Comparison of ENCODE assay signal across 19 cellular contexts in the genomic region with DNA sequence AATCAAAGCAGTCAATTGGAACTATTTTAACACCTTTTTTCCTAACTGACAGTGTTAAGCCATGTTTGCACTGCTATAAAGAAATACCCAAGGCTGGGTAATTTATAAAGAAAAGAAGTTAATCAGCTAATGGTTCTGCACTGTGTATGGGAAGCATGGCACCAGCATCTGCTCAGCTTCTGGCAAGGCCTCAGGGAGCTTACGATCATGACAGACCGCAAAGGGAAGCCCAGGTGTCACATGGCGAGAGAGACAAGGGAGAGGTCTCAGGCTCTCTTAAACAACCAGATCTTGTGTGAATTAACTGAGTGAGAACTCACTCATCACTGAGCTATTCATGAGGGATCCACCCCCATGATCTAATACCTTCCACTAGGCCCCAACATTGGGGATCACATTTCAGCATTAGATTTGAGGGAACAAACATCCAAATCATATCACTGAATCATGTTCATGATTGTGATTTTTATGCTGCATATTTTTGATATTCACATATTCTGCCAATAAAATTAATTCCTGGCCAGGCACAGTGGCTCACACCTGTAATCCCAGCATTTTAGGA. TPM values are rescaled to one million over a fixed set of nuclear protein-coding genes. Genes with fewer than 3 reads are reported as not detected.
DNase-seq lines count a peak whose midpoint lies in the region; ATAC-seq and TF ChIP-seq lines count a peak whose summit lies in the region.
"Had no signal": no experiment of that assay in that cellular context is flagged by ENCODE, and none has a peak within 500 bp of the region (broad histone marks: within the 10 kb centered on the region; RNA-seq: fewer than 3 reads in every experiment).

No MANE protein-coding gene starts in this region.

- H3K4me2 ChIP-seq in mammary epithelial cell (ENCODE audit: insufficient read depth, low read depth, low read length) = no peak overlapping the region

- no peak overlapping the region for H3K4me3 ChIP-seq in mammary epithelial cell (replicated peaks in 1 of 3; ENCODE audit: insufficient read depth in 1 of 3, low read depth in 2 of 3, low read length in 3 of 3)
- H3K4me3 ChIP-seq in breast epithelium = no peak overlapping the region
- H3K4me3 ChIP-seq in epithelial cell of esophagus (ENCODE audit: low read length) = no peak overlapping the region
- H3K4me3 ChIP-seq in vagina = no peak overlapping the region
- H3K4me3 ChIP-seq: SK-N-MC had no signal

- H4K20me1 ChIP-seq in mammary epithelial cell (ENCODE audit: insufficient read depth, low read length) = no peaks in the 10 kb centered on the region

- H3K9me3 ChIP-seq in mammary epithelial cell (replicated peaks; ENCODE audit: insufficient read depth, low read length) = no peaks in the 10 kb centered on the region
- H3K9me3 ChIP-seq in breast epithelium = no peaks in the 10 kb centered on the region
- H3K9me3 ChIP-seq in vagina = no peaks in the 10 kb centered on the region

- no peak overlapping the region for H3K27ac ChIP-seq in mammary epithelial cell (ENCODE audit: insufficient read depth, low read depth, low read length)
- peak overlapping the region in 1 of 2 donors; percentile 77 for H3K27ac ChIP-seq in breast epithelium
- peak overlapping the region; percentile 60 for H3K27ac ChIP-seq in vagina

- dilution Hi-C loops in mammary epithelial cell (cut with HindIII; ENCODE audit: low sequenced_read_pairs) = no loop called here

- H2AFZ ChIP-seq in mammary epithelial cell (ENCODE audit: low read depth, low read length) = no peak overlapping the region

- ATAC-seq in omental fat pad (ENCODE audit: low FRiP score) = no peak
- ATAC-seq: naive thymus-derived CD8-positive, alpha-beta T cell had no signal

- in situ Hi-C loops in mammary epithelial cell (cut with MboI; ENCODE audit: low sequenced_read_pairs in 2 of 2) = no loop called here

- peaks cover 3% of the 10 kb centered on the region for H3K4me1 ChIP-seq in mammary epithelial cell (ENCODE audit: insufficient read depth, low read length)
- H3K4me1 ChIP-seq in breast epithelium = peaks cover 0 to 6% of the 10 kb centered on the region in 2 donors
- H3K4me1 ChIP-seq in vagina = peaks cover 24% of the 10 kb centered on the region

- no peak for TF ChIP-seq CTCF in mammary epithelial cell (conservative IDR thresholded peaks at IDR 0.05 in 1 of 2, IDR thresholded peaks at IDR 0.05 in 1 of 2; ENCODE audit: extremely low read depth in 1 of 2, insufficient read depth in 1 of 2, low read depth in 1 of 2, low read length in 2 of 2)
- TF ChIP-seq CTCF in breast epithelium (IDR thresholded peaks at IDR 0.05) = no peak
- no peak for TF ChIP-seq CTCF in epithelial cell of esophagus (IDR thresholded peaks at IDR 0.05; ENCODE audit: insufficient read depth, low read depth, low read length, missing control alignments)
- no peak for TF ChIP-seq CTCF in vagina (IDR thresholded peaks at IDR 0.05)
- no peak for TF ChIP-seq CTCF in omental fat pad (IDR thresholded peaks at IDR 0.05)

- H3K27me3 ChIP-seq in mammary epithelial cell (ENCODE audit: insufficient read depth, low read length) = no peaks in the 10 kb centered on the region
- H3K27me3 ChIP-seq in breast epithelium = no peaks in the 10 kb centered on the region
- H3K27me3 ChIP-seq in vagina = no peaks in the 10 kb centered on the region

- DNase-seq in mammary epithelial cell (peak; percentile 48), breast epithelium (ENCODE audit: low spot score in 2 of 2) (no peak), epithelial cell of esophagus (ENCODE audit: low read depth) (peak; percentile 76), pons (ENCODE audit: low spot score) (peak; percentile 29), vagina (ENCODE audit: extremely low spot score in 2 of 2) (no peak), omental fat pad (ENCODE audit: low spot score) (no peak)
- DNase-seq in stimulated activated CD8-positive, alpha-beta memory T cell treated with anti-CD3 and anti-CD28 coated beads, Interleukin-4, amount 100 ng/mL, for 48 hours = no peak
- no peak for DNase-seq in effector CD4-positive, alpha-beta T cell
- DNase-seq: 8988T; activated CD4-positive, alpha-beta T cell treated with anti-CD3 and anti-CD28 coated beads, Interleukin-2, amount 10 ng/mL, durations not matched to agents 7 days and 5 days; activated naive CD8-positive, alpha-beta T cell treated with anti-CD3 and anti-CD28 coated beads for 36 hours; activated T-cell treated with anti-CD3 and anti-CD28 coated beads, Interleukin-2, amount 50 U/mL, for 24 hours; CD4-positive, CD25-positive, alpha-beta regulatory T cell; cerebellar nuclear complex; naive thymus-derived CD8-positive, alpha-beta T cell; NCI-H1694 treated with DMSO at 0.1 percent for 48 hours; NCI-H446 treated with DMSO at 0.1 percent for 48 hours; stimulated activated CD4-positive, alpha-beta T cell treated with anti-CD3 and anti-CD28 coated beads, Interleukin-2, amount 100 ng/mL, for 48 hours had no signal

- BruUV-seq in mammary epithelial cell (replicated peaks; lab: Mats Ljungman, UMichigan) = no TSS peak

- H3K36me3 ChIP-seq in mammary epithelial cell (ENCODE audit: insufficient read depth, low read length) (no peaks in the 10 kb centered on the region), breast epithelium (no peaks in the 10 kb centered on the region), vagina (no peaks in the 10 kb centered on the region)

- 100% methylated on average over 3 of the region's 3 CpGs for WGBS in mammary epithelial cell (ENCODE audit: low coverage, missing lambda C conversion rate)

- H3K9ac ChIP-seq in mammary epithelial cell (ENCODE audit: insufficient read depth, low read length) = no peak overlapping the region

- H3K79me2 ChIP-seq in mammary epithelial cell (ENCODE audit: insufficient read depth, low read length) = peaks cover 3% of the 10 kb centered on the region

- CTCF ChIA-PET in mammary epithelial cell (lab: Charles Lee; ENCODE audit: low non-redundant PET) = no interaction called here

- no peak for TF ChIP-seq POLR2A in breast epithelium (IDR thresholded peaks at IDR 0.05)
- no peak for TF ChIP-seq POLR2A in vagina (IDR thresholded peaks at IDR 0.05)

- intact Hi-C loops in mammary epithelial cell (cut with micrococcal nuclease) (no loop called here), breast epithelium (cut with DNase I; ENCODE audit: low total_unique reads) (no loop called here), vagina (cut with DNase I) (no loop called here)

RNA-seq across cellular contexts. Expression of gene USP54, which starts 5.8 kb away (rescaled TPM):
- total RNA-seq in mammary epithelial cell (10 to 100 TPM; 11.0 to 30.8 TPM), breast epithelium (100 to 1,000 TPM in 1 of 3 donors, 10 to 100 TPM in 2; 18.2 to 106 (median 57.0) TPM), vagina (27.7 TPM), omental fat pad (10 to 100 TPM in 3 of 4 donors, 1 to 10 TPM in 1; 9.2 to 28.1 (median 20.2) TPM)
- 10.0 TPM for polyA plus RNA-seq in mammary epithelial cell
- 20.9 TPM for polyA minus RNA-seq in mammary epithelial cell

RNA-seq across cellular contexts. Expression of gene MYOZ1, which starts 56.0 kb away (rescaled TPM):
- total RNA-seq in mammary epithelial cell (under 1 TPM in 1 of 2 donors, not detected in 1; 0.50 TPM), breast epithelium (1 to 10 TPM in 1 of 3 donors, under 1 TPM in 2; 0.80 to 1.2 (median 0.98) TPM), vagina (not detected), omental fat pad (1 to 10 TPM in 2 of 4 donors, under 1 TPM in 1, not detected in 1; 0.82 to 1.9 (median 1.6) TPM)
- not detected for polyA plus RNA-seq in mammary epithelial cell
- polyA minus RNA-seq in mammary epithelial cell = not detected
- total RNA-seq: activated CD4-positive, alpha-beta T cell treated with anti-CD3 and anti-CD28 coated beads, Interleukin-2, amount 10 ng/mL, durations not matched to agents 7 days and 5 days; activated naive CD8-positive, alpha-beta T cell treated with anti-CD3 and anti-CD28 coated beads for 36 hours; CD4-positive, CD25-positive, alpha-beta regulatory T cell; naive thymus-derived CD8-positive, alpha-beta T cell had no signal
- polyA plus RNA-seq: CD4-positive, CD25-positive, alpha-beta regulatory T cell; naive thymus-derived CD8-positive, alpha-beta T cell had no signal

Comparison
In these comparisons a context has a peak if more than half of its experiments do, and no peak if none do; other contexts are left out.
1. DNase-seq: peak in mammary epithelial cell (single experiment), epithelial cell of esophagus (single experiment) and pons (single experiment); none in breast epithelium (0 of 2), vagina (0 of 2), stimulated activated CD8-positive, alpha-beta memory T cell treated with anti-CD3 and anti-CD28 coated beads, Interleukin-4, amount 100 ng/mL, for 48 hours (single experiment), effector CD4-positive, alpha-beta T cell (single experiment) and omental fat pad (single experiment).